8 cellular contexts compared by ENCODE assay signal in the genomic region with DNA sequence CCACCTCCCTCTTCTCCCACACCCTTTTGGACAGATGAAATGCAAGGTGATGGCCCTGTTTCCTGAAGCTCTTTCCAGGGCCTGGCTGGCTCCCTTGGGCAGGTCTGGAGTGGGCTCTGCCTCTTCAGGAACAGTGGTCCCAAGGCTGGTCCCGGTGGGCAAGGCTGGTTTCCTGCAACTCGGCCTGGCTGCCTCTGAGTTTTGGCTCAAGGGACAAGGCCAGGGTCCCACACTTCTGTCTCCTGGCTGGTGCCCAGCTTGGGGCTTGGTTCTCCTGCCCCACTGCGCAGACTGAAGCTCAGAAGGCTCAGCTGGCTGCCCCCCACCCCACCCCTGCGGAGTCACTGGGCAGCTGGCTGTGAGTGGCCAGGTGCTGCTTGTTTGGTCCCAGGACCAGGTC.
DNase-seq lines count a peak whose midpoint lies in the region; ATAC-seq, FAIRE-seq and TF ChIP-seq lines count a peak whose summit lies in the region.

No MANE protein-coding gene starts in this region.

- intact Hi-C loops in dendritic cell treated with granulocyte-macrophage colony-stimulating factor and Interleukin-4, amounts not matched to agents 40 ng/mL and 50 ng/mL, for 4 days (cut with micrococcal nuclease), result loop anchor here (10.0 kb wide), 1 partner anchor 122 kb away; a partner anchor contains a TSS

- peaks cover 14% of the 10 kb centered on the region for H3K27me3 Mint-ChIP-seq in dendritic cell treated with granulocyte-macrophage colony-stimulating factor and Interleukin-4, amounts not matched to agents 40 ng/mL and 50 ng/mL, for 4 days
- peaks cover 31% of the 10 kb centered on the region for H3K27me3 Mint-ChIP-seq in nephron progenitor cell (ENCODE audit: low read depth, poor library complexity)

- peak; percentile 4 for DNase-seq in MM.1S
- no peak for DNase-seq in nephron progenitor cell
- no peak for DNase-seq in COR-L47 (lab: John Stamatoyannopoulos, UW)
- no peak for DNase-seq in RCC 7860 (ENCODE audit: low spot score)

- H3K36me3 ChIP-seq in BLaER1 treated with 17β-estradiol and CSF1 and Interleukin-3, amounts not matched to agents 10 nM and 100 nM, result peaks cover 8 to 14% (median 8%) of the 10 kb centered on the region in 11 experiments
- H3K36me3 ChIP-seq in MM.1S (replicated peaks; ENCODE audit: insufficient read depth, low read length), result peaks cover 4% of the 10 kb centered on the region

- peaks cover 10 to 54% (median 31%) of the 10 kb centered on the region in 11 experiments for H4K20me1 ChIP-seq in BLaER1 treated with 17β-estradiol and CSF1 and Interleukin-3, amounts not matched to agents 10 nM and 100 nM
- peaks cover 7% of the 10 kb centered on the region for H4K20me1 ChIP-seq in MM.1S (ENCODE audit: insufficient read depth, low read length)

- peaks cover 20% of the 10 kb centered on the region for H3K79me2 ChIP-seq in MM.1S (ENCODE audit: low read length)

- H3K27me3 ChIP-seq in BLaER1 treated with 17β-estradiol and CSF1 and Interleukin-3, amounts not matched to agents 10 nM and 100 nM, result peaks cover 0 to 25% (median 18%) of the 10 kb centered on the region in 11 experiments; a peak in 19 of 22 replicates
- H3K27me3 ChIP-seq in MM.1S (replicated peaks; ENCODE audit: insufficient read depth, low read length), result no peaks in the 10 kb centered on the region

- peak overlapping the region; percentile 91 for H3K4me3 Mint-ChIP-seq in dendritic cell treated with granulocyte-macrophage colony-stimulating factor and Interleukin-4, amounts not matched to agents 40 ng/mL and 50 ng/mL, for 4 days
- peak overlapping the region; percentile 84 for H3K4me3 Mint-ChIP-seq in nephron progenitor cell

- no peaks in the 10 kb centered on the region for H3K9me2 ChIP-seq in MM.1S (replicated peaks; ENCODE audit: insufficient read depth, low read length)

- H3K4me2 ChIP-seq in BLaER1 treated with 17β-estradiol and CSF1 and Interleukin-3, amounts not matched to agents 10 nM and 100 nM, result peak overlapping the region; percentile 97 to 100 (median 100)
- no peak overlapping the region for H3K4me2 ChIP-seq in MM.1S (ENCODE audit: low read depth, low read length)

- no peak for TF ChIP-seq CTCF in MM.1S (IDR thresholded peaks at IDR 0.05; ENCODE audit: low read length)
- TF ChIP-seq CTCF in nephron progenitor cell (IDR thresholded peaks at IDR 0.05), result no peak

- no peak for FAIRE-seq in RCC 7860 (lab: Jason Lieb, UNC)

- H2AFZ ChIP-seq in MM.1S (ENCODE audit: low read length), result no peak overlapping the region

- peak overlapping the region; percentile 83 to 100 (median 98); a peak in 19 of 20 replicates for H3K4me3 ChIP-seq in BLaER1 treated with 17β-estradiol and CSF1 and Interleukin-3, amounts not matched to agents 10 nM and 100 nM
- H3K4me3 ChIP-seq in MM.1S (ENCODE audit: low read length), result no peak overlapping the region

- H3K36me3 Mint-ChIP-seq in dendritic cell treated with granulocyte-macrophage colony-stimulating factor and Interleukin-4, amounts not matched to agents 40 ng/mL and 50 ng/mL, for 4 days (ENCODE audit: low read depth), result peaks cover 24% of the 10 kb centered on the region
- peaks cover 6% of the 10 kb centered on the region for H3K36me3 Mint-ChIP-seq in nephron progenitor cell (ENCODE audit: low read depth)

- peaks cover 49% of the 10 kb centered on the region for H3K4me1 Mint-ChIP-seq in dendritic cell treated with granulocyte-macrophage colony-stimulating factor and Interleukin-4, amounts not matched to agents 40 ng/mL and 50 ng/mL, for 4 days (ENCODE audit: low read depth)
- H3K4me1 Mint-ChIP-seq in nephron progenitor cell, result peaks cover 43% of the 10 kb centered on the region

- H3K9me3 Mint-ChIP-seq in dendritic cell treated with granulocyte-macrophage colony-stimulating factor and Interleukin-4, amounts not matched to agents 40 ng/mL and 50 ng/mL, for 4 days, result no peaks in the 10 kb centered on the region
- H3K9me3 Mint-ChIP-seq in nephron progenitor cell, result peaks cover 2% of the 10 kb centered on the region

- peaks cover 53% of the 10 kb centered on the region for H3F3A ChIP-seq in MM.1S (ENCODE audit: insufficient read depth, low read length)

- H3K4me1 ChIP-seq in BLaER1 treated with 17β-estradiol and CSF1 and Interleukin-3, amounts not matched to agents 10 nM and 100 nM, result peaks cover 45 to 66% (median 51%) of the 10 kb centered on the region in 10 experiments
- peaks cover 17% of the 10 kb centered on the region; the same call in 1 of the 2 replicates for H3K4me1 ChIP-seq in MM.1S (ENCODE audit: low read length)

- peaks cover 0 to 8% (median 0%) of the 10 kb centered on the region in 11 experiments; a peak in 10 of 22 replicates for H3K9me3 ChIP-seq in BLaER1 treated with 17β-estradiol and CSF1 and Interleukin-3, amounts not matched to agents 10 nM and 100 nM (replicated peaks in 1 of 11)
- H3K9me3 ChIP-seq in MM.1S (replicated peaks; ENCODE audit: insufficient read depth, low read length), result no peaks in the 10 kb centered on the region

- no peak for ATAC-seq in GM21529 (IDR thresholded peaks at IDR 0.05; ENCODE audit: unreplicated experiment)
- no peak for ATAC-seq in GM18868 (IDR thresholded peaks at IDR 0.05; ENCODE audit: unreplicated experiment)

- H3K27ac ChIP-seq in BLaER1 treated with 17β-estradiol and CSF1 and Interleukin-3, amounts not matched to agents 10 nM and 100 nM, result peak overlapping the region; percentile 51 to 100 (median 98); a peak in 19 of 22 replicates
- H3K27ac ChIP-seq in MM.1S (ENCODE audit: low read length), result no peak overlapping the region

- H3K27ac Mint-ChIP-seq in dendritic cell treated with granulocyte-macrophage colony-stimulating factor and Interleukin-4, amounts not matched to agents 40 ng/mL and 50 ng/mL, for 4 days, result peak overlapping the region; percentile 88
- H3K27ac Mint-ChIP-seq in nephron progenitor cell, result no peak overlapping the region

- H3K9ac ChIP-seq in BLaER1 treated with 17β-estradiol and CSF1 and Interleukin-3, amounts not matched to agents 10 nM and 100 nM, result peak overlapping the region; percentile 67 to 100 (median 98)
- H3K9ac ChIP-seq in MM.1S (ENCODE audit: low read length), result no peak overlapping the region
